11 cellular contexts compared by ENCODE assay signal in genomic region chr12:49813131-49813530, GRCh38.
"Had no signal": no experiment of that assay in that cellular context is flagged by ENCODE, and none has a peak within 500 bp of the region (broad histone marks: within the 10 kb centered on the region; RNA-seq: fewer than 3 reads in every experiment).

No MANE protein-coding gene starts in this region.

- H3K4me3 Mint-ChIP-seq: activated CD4-positive, alpha-beta T cell treated with anti-CD3 and anti-CD28 coated beads, Interleukin-2, amount 10 ng/mL, durations not matched to agents 7 days and 5 days; stimulated activated effector memory CD8-positive, alpha-beta T cell treated with anti-CD3 and anti-CD28 coated beads, Interleukin-12 subunit alpha, Interleukin-12 subunit beta, amount 100 ng/mL, for 72 hours had no signal

- H3K36me3 ChIP-seq: thyroid gland had no signal

- DNase-seq: activated CD4-positive, alpha-beta T cell treated with anti-CD3 and anti-CD28 coated beads, Interleukin-2, amount 10 ng/mL, durations not matched to agents 7 days and 5 days; activated naive CD4-positive, alpha-beta T cell; activated T-cell treated with anti-CD3 and anti-CD28 coated beads for 4 hours; caudate nucleus; naive B cell; retina had no signal

- H3K27me3 Mint-ChIP-seq: activated CD4-positive, alpha-beta T cell treated with anti-CD3 and anti-CD28 coated beads, Interleukin-2, amount 10 ng/mL, durations not matched to agents 7 days and 5 days; naive B cell had no signal

- H3K27ac ChIP-seq: coronary artery, parathyroid adenoma, thyroid gland had no signal

- H3K4me1 ChIP-seq: parathyroid adenoma had no signal

- H3K9me3 Mint-ChIP-seq: activated CD4-positive, alpha-beta T cell treated with anti-CD3 and anti-CD28 coated beads, Interleukin-2, amount 10 ng/mL, durations not matched to agents 7 days and 5 days; naive B cell; stimulated activated effector memory CD8-positive, alpha-beta T cell treated with anti-CD3 and anti-CD28 coated beads, Interleukin-12 subunit alpha, Interleukin-12 subunit beta, amount 100 ng/mL, for 72 hours had no signal

- FAIRE-seq: urothelium cell line had no signal

- H3K9me3 ChIP-seq: thyroid gland had no signal

- H3K27me3 ChIP-seq: thyroid gland had no signal

- H3K9ac ChIP-seq: parathyroid adenoma had no signal

- H3K36me3 Mint-ChIP-seq: stimulated activated effector memory CD8-positive, alpha-beta T cell treated with anti-CD3 and anti-CD28 coated beads, Interleukin-12 subunit alpha, Interleukin-12 subunit beta, amount 100 ng/mL, for 72 hours had no signal

- H3K4me3 ChIP-seq: coronary artery, thyroid gland had no signal

- H3K27ac Mint-ChIP-seq: activated CD4-positive, alpha-beta T cell treated with anti-CD3 and anti-CD28 coated beads, Interleukin-2, amount 10 ng/mL, durations not matched to agents 7 days and 5 days; stimulated activated effector memory CD8-positive, alpha-beta T cell treated with anti-CD3 and anti-CD28 coated beads, Interleukin-12 subunit alpha, Interleukin-12 subunit beta, amount 100 ng/mL, for 72 hours had no signal
